Comparison of ENCODE assay signal across 8 cellular contexts in the genomic region with DNA sequence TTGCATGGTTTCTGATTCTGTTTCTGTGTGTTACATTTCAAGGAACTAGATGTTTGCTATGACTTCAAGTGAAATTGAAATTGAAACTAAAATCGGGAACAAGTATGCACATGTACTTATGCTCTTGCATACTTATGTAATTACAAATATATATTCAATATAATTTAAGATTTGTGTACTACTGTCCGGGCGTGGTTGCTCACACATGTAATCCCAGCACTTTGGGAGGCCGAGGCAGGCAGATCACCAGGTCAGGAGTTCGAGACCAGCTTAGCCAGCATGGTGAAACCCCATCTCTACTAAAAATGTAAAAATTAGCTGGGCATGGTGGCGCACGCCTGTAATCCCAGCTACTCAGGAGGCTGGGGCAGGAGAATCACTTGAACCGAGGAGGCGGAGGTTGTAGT. TPM values are rescaled to one million over a fixed set of nuclear protein-coding genes. Genes with fewer than 3 reads are reported as not detected.
DNase-seq lines count a peak whose midpoint lies in the region; ATAC-seq and TF ChIP-seq lines count a peak whose summit lies in the region.
"Not testable (repeated sequence)": the region's sequence is repeated elsewhere in the genome, so short reads cannot be mapped to it uniquely, and the experiment has no call there.

No MANE protein-coding gene starts in this region.

- DNase-seq in CD4-positive, alpha-beta T cell: peak in 3 of 10 experiments; percentile 11 to 41 (median 15)
- peak; percentile 33 for DNase-seq in HPDE6-E6E7 (ENCODE audit: extremely low spot score)
- DNase-seq in T-helper 2 cell treated with Interferon-gamma antibody and Interleukin-4, amounts not matched to agents 5 μg/mL and 100 μg/mL, for 36 hours (ENCODE audit: low spot score); activated naive CD8-positive, alpha-beta T cell treated with anti-CD3 and anti-CD28 coated beads, Interleukin-2, amount 50 U/mL, for 24 hours: not testable (repeated sequence)
- DNase-seq in immature natural killer cell: peak; percentile 51 to 60 (median 58)
- peak; percentile 15 for DNase-seq in stimulated activated CD4-positive, alpha-beta T cell treated with anti-CD3 and anti-CD28 coated beads, Interleukin-15, amount 100 ng/mL, for 24 hours

- POLR2A ChIA-PET in CD4-positive, alpha-beta T cell (lab: Charles Lee): interaction anchor here (1.2 to 1.4 kb wide), 2 partner anchors 9 to 38 kb away, joined by 4 to 6 read pairs; a partner anchor contains a TSS

- intact Hi-C loops in CD4-positive, alpha-beta T cell (cut with DNase I, micrococcal nuclease): not testable (repeated sequence)

- H3K9me3 Mint-ChIP-seq in CD4-positive, alpha-beta T cell; T-helper 2 cell treated with Interferon-gamma antibody and Interleukin-4, amounts not matched to agents 5 μg/mL and 100 μg/mL, for 36 hours; activated naive CD8-positive, alpha-beta T cell treated with anti-CD3 and anti-CD28 coated beads, Interleukin-2, amount 50 U/mL, for 24 hours; immature natural killer cell: not testable (repeated sequence)

- not testable (repeated sequence) for H3K27me3 ChIP-seq in CD4-positive, alpha-beta T cell (ENCODE audit: control insufficient read depth, insufficient read depth, low read length)

- not testable (repeated sequence) for TF ChIP-seq CTCF in CD4-positive, alpha-beta T cell (IDR thresholded peaks at IDR 0.05)

- not testable (repeated sequence) for H3K36me3 Mint-ChIP-seq in CD4-positive, alpha-beta T cell (ENCODE audit: low read depth); activated naive CD8-positive, alpha-beta T cell treated with anti-CD3 and anti-CD28 coated beads, Interleukin-2, amount 50 U/mL, for 24 hours (ENCODE audit: low read depth); immature natural killer cell
- H3K36me3 Mint-ChIP-seq in T-helper 2 cell treated with Interferon-gamma antibody and Interleukin-4, amounts not matched to agents 5 μg/mL and 100 μg/mL, for 36 hours (ENCODE audit: low read depth): peaks cover 45% of the 10 kb centered on the region

- CTCF ChIA-PET in CD4-positive, alpha-beta T cell (lab: Charles Lee): interaction anchor here (0.7 kb wide), 1 partner anchor 765 kb away, joined by 6 read pairs; no protein-coding TSS in a partner anchor

- peak; percentile 61 for ATAC-seq in CD4-positive, alpha-beta T cell (ENCODE audit: poor library complexity)
- ATAC-seq in GM19043 (IDR thresholded peaks at IDR 0.05; ENCODE audit: low read depth, unreplicated experiment) (peak; percentile 94), HG02759 (IDR thresholded peaks at IDR 0.05; ENCODE audit: unreplicated experiment) (peak; percentile 91)
- peak; percentile 87 for ATAC-seq in activated naive CD8-positive, alpha-beta T cell treated with anti-CD3 and anti-CD28 coated beads, Interleukin-2, amount 50 U/mL, for 24 hours

- H3K27me3 Mint-ChIP-seq in CD4-positive, alpha-beta T cell; T-helper 2 cell treated with Interferon-gamma antibody and Interleukin-4, amounts not matched to agents 5 μg/mL and 100 μg/mL, for 36 hours (ENCODE audit: low read depth); activated naive CD8-positive, alpha-beta T cell treated with anti-CD3 and anti-CD28 coated beads, Interleukin-2, amount 50 U/mL, for 24 hours; immature natural killer cell (ENCODE audit: low read depth in 3 of 3): not testable (repeated sequence)

- peak overlapping the region; percentile 59 for H3K27ac Mint-ChIP-seq in CD4-positive, alpha-beta T cell
- H3K27ac Mint-ChIP-seq in T-helper 2 cell treated with Interferon-gamma antibody and Interleukin-4, amounts not matched to agents 5 μg/mL and 100 μg/mL, for 36 hours: peak overlapping the region; percentile 91
- H3K27ac Mint-ChIP-seq in activated naive CD8-positive, alpha-beta T cell treated with anti-CD3 and anti-CD28 coated beads, Interleukin-2, amount 50 U/mL, for 24 hours: peak overlapping the region; percentile 80
- H3K27ac Mint-ChIP-seq in immature natural killer cell: peak overlapping the region; percentile 88 to 96 (median 94)

- H3K4me3 Mint-ChIP-seq in CD4-positive, alpha-beta T cell: peak overlapping the region; percentile 85
- H3K4me3 Mint-ChIP-seq in T-helper 2 cell treated with Interferon-gamma antibody and Interleukin-4, amounts not matched to agents 5 μg/mL and 100 μg/mL, for 36 hours: peak overlapping the region; percentile 74
- H3K4me3 Mint-ChIP-seq in activated naive CD8-positive, alpha-beta T cell treated with anti-CD3 and anti-CD28 coated beads, Interleukin-2, amount 50 U/mL, for 24 hours: peak overlapping the region; percentile 69
- peak overlapping the region; percentile 78 to 90 (median 88) for H3K4me3 Mint-ChIP-seq in immature natural killer cell

- not testable (repeated sequence) for H3K9me3 ChIP-seq in CD4-positive, alpha-beta T cell (ENCODE audit: control insufficient read depth, low read length)

- H3K27ac ChIP-seq in CD4-positive, alpha-beta T cell (ENCODE audit: low read depth, low read length): peak overlapping the region; percentile 59

- peaks cover 75% of the 10 kb centered on the region for H3K4me1 Mint-ChIP-seq in CD4-positive, alpha-beta T cell (ENCODE audit: low read depth)
- peaks cover 66% of the 10 kb centered on the region for H3K4me1 Mint-ChIP-seq in T-helper 2 cell treated with Interferon-gamma antibody and Interleukin-4, amounts not matched to agents 5 μg/mL and 100 μg/mL, for 36 hours (ENCODE audit: low read depth)
- H3K4me1 Mint-ChIP-seq in activated naive CD8-positive, alpha-beta T cell treated with anti-CD3 and anti-CD28 coated beads, Interleukin-2, amount 50 U/mL, for 24 hours: peaks cover 42% of the 10 kb centered on the region
- H3K4me1 Mint-ChIP-seq in immature natural killer cell: peaks cover 40 to 49% of the 10 kb centered on the region in 2 donors

RNA-seq across cellular contexts. Expression of a gene that starts 37.8 kb away (rescaled TPM):
- 10 to 100 TPM; 28.0 to 29.8 TPM for total RNA-seq in CD4-positive, alpha-beta T cell
- polyA plus RNA-seq in immature natural killer cell: 10 to 100 TPM; 11.1 to 19.0 (median 16.6) TPM
